Comparison of ENCODE assay signal across 8 cellular contexts in the genomic region with DNA sequence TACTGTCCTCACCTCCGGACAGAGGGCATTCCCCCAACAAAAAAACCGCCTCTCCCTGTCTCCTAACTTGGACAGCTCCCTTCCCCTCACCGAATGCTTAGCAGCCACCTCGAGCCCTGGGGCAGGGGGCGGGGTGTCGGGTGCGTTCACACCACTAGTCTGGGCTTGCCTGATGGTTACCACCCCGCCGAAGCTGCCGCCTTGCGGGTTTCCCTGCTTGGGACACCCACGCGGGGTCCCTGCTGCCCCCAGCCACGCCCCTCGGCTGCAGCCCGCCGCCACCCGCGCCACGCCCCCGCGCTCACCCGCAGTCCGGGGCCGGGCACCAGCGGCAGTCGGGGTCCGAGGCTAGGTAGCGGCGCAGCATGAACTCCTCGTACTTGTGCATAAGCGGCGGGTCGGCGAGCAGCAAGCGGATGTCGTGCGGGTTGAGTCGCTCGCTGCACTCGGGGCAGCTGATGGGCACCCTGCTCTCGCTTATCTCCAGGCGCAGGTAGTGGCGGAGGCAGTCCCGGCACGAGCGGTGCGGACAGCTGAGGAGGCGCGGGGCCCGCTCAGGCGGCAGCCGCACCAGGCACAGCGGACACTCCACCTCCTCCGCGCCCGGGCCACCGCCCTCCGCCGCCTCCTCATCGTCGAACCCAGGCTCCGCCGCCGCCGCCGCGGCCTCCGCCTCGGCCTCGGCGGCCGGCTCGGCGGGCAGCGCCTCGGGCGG. TPM values are rescaled to one million over a fixed set of nuclear protein-coding genes. Genes with fewer than 3 reads are reported as not detected.
DNase-seq lines count a peak whose midpoint lies in the region; ATAC-seq and TF ChIP-seq lines count a peak whose summit lies in the region.

No MANE protein-coding gene starts in this region.

- H3K4me1 ChIP-seq in BE2C: no peaks in the 10 kb centered on the region
- H3K4me1 ChIP-seq in SJSA1 (replicated peaks): peaks cover 20% of the 10 kb centered on the region
- peaks cover 12% of the 10 kb centered on the region for H3K4me1 ChIP-seq in cardiac muscle cell (ENCODE audit: low read depth)
- H3K4me1 ChIP-seq in upper lobe of right lung: peaks cover 23% of the 10 kb centered on the region

- H3K27me3 ChIP-seq in BE2C: no peaks in the 10 kb centered on the region
- H3K27me3 ChIP-seq in SJSA1 (replicated peaks): no peaks in the 10 kb centered on the region
- peaks cover 8% of the 10 kb centered on the region for H3K27me3 ChIP-seq in cardiac muscle cell
- H3K27me3 ChIP-seq in upper lobe of right lung: no peaks in the 10 kb centered on the region

- TF ChIP-seq CTCF in BE2C (IDR thresholded peaks at IDR 0.05; ENCODE audit: low read depth, low read length) (no peak), cardiac muscle cell (IDR thresholded peaks at IDR 0.05; ENCODE audit: low read depth, low read length) (no peak), progenitor cell of endocrine pancreas (IDR thresholded peaks at IDR 0.05; ENCODE audit: unreplicated experiment) (peak; percentile 6), upper lobe of right lung (IDR thresholded peaks at IDR 0.05) (no peak)

- H3K4me3 Mint-ChIP-seq in progenitor cell of endocrine pancreas (ENCODE audit: low read depth): peak overlapping the region; percentile 77

- H3K27me3 Mint-ChIP-seq in progenitor cell of endocrine pancreas: peaks cover 16% of the 10 kb centered on the region

- peaks cover 17% of the 10 kb centered on the region for H3K4me1 Mint-ChIP-seq in progenitor cell of endocrine pancreas (ENCODE audit: low read depth)

- DNase-seq in BE2C (peak; percentile 37), SJSA1 (ENCODE audit: low read depth in 1 of 2, low spot score in 2 of 2) (peak; percentile 55 to 65), cardiac muscle cell (ENCODE audit: low read depth in 1 of 2, low spot score in 1 of 2) (peak; percentile 44 to 75), progenitor cell of endocrine pancreas (ENCODE audit: low spot score, unreplicated experiment) (peak; percentile 48), upper lobe of right lung (peak; percentile 86)
- peak; percentile 68 for DNase-seq in activated naive CD4-positive, alpha-beta T cell treated with anti-CD3 and anti-CD28 coated beads, Interleukin-2, amount 50 U/mL, for 16 hours

- H3K4me3 ChIP-seq in BE2C (ENCODE audit: low read depth, low read length): peak overlapping the region; percentile 58
- peak overlapping the region; percentile 73 for H3K4me3 ChIP-seq in SJSA1
- peak overlapping the region; percentile 64 for H3K4me3 ChIP-seq in cardiac muscle cell
- H3K4me3 ChIP-seq in upper lobe of right lung: peak overlapping the region; percentile 85

- no peak overlapping the region for H3K27ac Mint-ChIP-seq in progenitor cell of endocrine pancreas

- H3K27ac ChIP-seq in SJSA1 (no peak overlapping the region), cardiac muscle cell (peak overlapping the region; percentile 36), upper lobe of right lung (peak overlapping the region; percentile 81)

- intact Hi-C loops in upper lobe of right lung (cut with DNase I): no loop called here

- no peaks in the 10 kb centered on the region for H3K36me3 Mint-ChIP-seq in progenitor cell of endocrine pancreas (ENCODE audit: insufficient read depth)

- no peaks in the 10 kb centered on the region for H3K36me3 ChIP-seq in BE2C
- peaks cover 3% of the 10 kb centered on the region; the same call in 1 of the 2 replicates for H3K36me3 ChIP-seq in SJSA1
- H3K36me3 ChIP-seq in cardiac muscle cell: no peaks in the 10 kb centered on the region
- H3K36me3 ChIP-seq in upper lobe of right lung: no peaks in the 10 kb centered on the region

- ATAC-seq in GM19324 (IDR thresholded peaks at IDR 0.05; ENCODE audit: low FRiP score, unreplicated experiment) (peak; percentile 32), HG03565 (IDR thresholded peaks at IDR 0.05; ENCODE audit: unreplicated experiment) (peak; percentile 23), upper lobe of right lung (peak; percentile 58)

- no peaks in the 10 kb centered on the region for H3K9me3 Mint-ChIP-seq in progenitor cell of endocrine pancreas (ENCODE audit: low read depth)

- H3K9me3 ChIP-seq in BE2C (no peaks in the 10 kb centered on the region), SJSA1 (replicated peaks) (no peaks in the 10 kb centered on the region), cardiac muscle cell (ENCODE audit: low read depth) (no peaks in the 10 kb centered on the region), upper lobe of right lung (no peaks in the 10 kb centered on the region)

RNA-seq across cellular contexts. Expression of a gene that starts 0.7 kb away (rescaled TPM):
- polyA plus RNA-seq in BE2C (2012; ENCODE audit: insufficient read depth, insufficient read length, low read depth): 7.0 TPM
- total RNA-seq in SJSA1 (2014; rRNA removed; shearing (Covaris generic)): 8.6 and 9.8 TPM in 2 replicates
- total RNA-seq in cardiac muscle cell (15.8 and 28.5 TPM in 2 replicates), progenitor cell of endocrine pancreas (14.2 and 16.4 TPM in 2 replicates), upper lobe of right lung (34.3 TPM)
- 16.2 and 17.8 TPM in 2 replicates for polyA plus RNA-seq in cardiac muscle cell
